ENCODE assay signal across 19 cellular contexts in genomic region chr20:37518059-37518458, GRCh38. TPM values are rescaled to one million over a fixed set of nuclear protein-coding genes. Genes with fewer than 3 reads are reported as not detected.
DNase-seq lines count a peak whose midpoint lies in the region; ATAC-seq and TF ChIP-seq lines count a peak whose summit lies in the region.
"Had no signal": no experiment of that assay in that cellular context is flagged by ENCODE, and none has a peak within 500 bp of the region (broad histone marks: within the 10 kb centered on the region; RNA-seq: fewer than 3 reads in every experiment).

No MANE protein-coding gene starts in this region.

- TF ChIP-seq CTCF in HEK293 (tag by site-specific recombination; IDR thresholded peaks at IDR 0.05): no peak
- no peak for TF ChIP-seq CTCF in gastroesophageal sphincter (IDR thresholded peaks at IDR 0.05)

- TF ChIP-seq EP300 in gastroesophageal sphincter (IDR thresholded peaks at IDR 0.05): no peak

- no peaks in the 10 kb centered on the region for H3K9me3 ChIP-seq in HEK293 (ENCODE audit: control insufficient read depth, insufficient read depth, low read depth, low read length)
- no peaks in the 10 kb centered on the region for H3K9me3 ChIP-seq in SJCRH30 (replicated peaks)
- no peaks in the 10 kb centered on the region for H3K9me3 ChIP-seq in gastroesophageal sphincter
- H3K9me3 ChIP-seq in skeletal muscle tissue (ENCODE audit: control insufficient read depth in 3 of 3, low read length in 3 of 3): no peaks in the 10 kb centered on the region

- H3K27ac ChIP-seq in HEK293 (ENCODE audit: extremely low read depth, low read depth, low read length) (no peak overlapping the region), SJCRH30 (peak overlapping the region; percentile 76), gastroesophageal sphincter (peak overlapping the region in 3 of 4 donors; percentile 75 to 98 (median 84)), skeletal muscle tissue (ENCODE audit: low read depth, low read length) (peak overlapping the region; percentile 7)

- CTCF ChIA-PET in HEK293 (lab: Yijun Ruan, JAX): interaction anchor here (1.2 to 1.4 kb wide), 2 partner anchors 17 to 322 kb away, joined by 3 read pairs; no protein-coding TSS in a partner anchor

- H3K9ac ChIP-seq in skeletal muscle tissue (ENCODE audit: low read depth in 1 of 3, low read length in 3 of 3): no peak overlapping the region

- no peak for TF ChIP-seq POLR2A in gastroesophageal sphincter (IDR thresholded peaks at IDR 0.05)

- DNase-seq in SJCRH30 (peak in 1 of 2 experiments; percentile 50), NOMO-1 treated with dmso at 0.1 percent for 144 hours (lab: John Stamatoyannopoulos, UW; ENCODE audit: unreplicated experiment) (no peak)
- DNase-seq: amniotic stem cell; cerebellar nuclear complex; effector CD8-positive, alpha-beta T cell; mesenchymal stem cell; NCI-H187; Right ventricle myocardium superior; stimulated activated naive CD4-positive, alpha-beta T cell treated with Interleukin-2 at 50 U/mL for 16 hours; T-helper 2 cell had no signal

- H3K36me3 ChIP-seq in HEK293 (ENCODE audit: control insufficient read depth in 2 of 2, insufficient read depth in 1 of 2, low read length in 2 of 2) (peaks cover 0 to 29% of the 10 kb centered on the region in 2 experiments; a peak in 1 of 3 replicates), SJCRH30 (peaks cover 76% of the 10 kb centered on the region), gastroesophageal sphincter (peaks cover 0 to 66% of the 10 kb centered on the region in 2 donors), skeletal muscle tissue (ENCODE audit: control insufficient read depth in 3 of 3, insufficient read depth in 3 of 3, low read length in 3 of 3) (peaks cover 33 to 36% (median 33%) of the 10 kb centered on the region in 3 donors)

- H3K4me1 ChIP-seq in HEK293 (ENCODE audit: control insufficient read depth, insufficient read depth, low read length) (peaks cover 13% of the 10 kb centered on the region), SJCRH30 (peaks cover 57% of the 10 kb centered on the region), gastroesophageal sphincter (peaks cover 0 to 79% (median 18%) of the 10 kb centered on the region in 3 donors), skeletal muscle tissue (ENCODE audit: control insufficient read depth in 3 of 3, insufficient read depth in 3 of 3, low read length in 3 of 3) (peaks cover 66 to 88% (median 73%) of the 10 kb centered on the region in 3 donors)

- ATAC-seq in gastroesophageal sphincter: no peak
- no peak for ATAC-seq in GM21825 (IDR thresholded peaks at IDR 0.05; ENCODE audit: unreplicated experiment)
- ATAC-seq in HG02973 (IDR thresholded peaks at IDR 0.05; ENCODE audit: unreplicated experiment): no peak
- ATAC-seq: activated CD4-positive, CD25-positive, alpha-beta regulatory T cell treated with anti-CD3 and anti-CD28 coated beads, Interleukin-2, amount 50 U/mL, for 24 hours had no signal

- H3K27me3 ChIP-seq in SJCRH30 (no peaks in the 10 kb centered on the region), gastroesophageal sphincter (no peaks in the 10 kb centered on the region), skeletal muscle tissue (ENCODE audit: control insufficient read depth in 3 of 3, insufficient read depth in 3 of 3, low read length in 3 of 3) (no peaks in the 10 kb centered on the region)

- 66 to 90% methylated on average over 3 to 7 of the region's 7 CpGs for WGBS in gastroesophageal sphincter (ENCODE audit: low coverage in 1 of 2), 2 donors

- POLR2A ChIA-PET in HEK293 (lab: Yijun Ruan, JAX): no interaction called here

- H3K4me3 ChIP-seq in HEK293 (ENCODE audit: low read depth, low read length) (no peak overlapping the region), SJCRH30 (no peak overlapping the region), gastroesophageal sphincter (no peak overlapping the region), skeletal muscle tissue (ENCODE audit: low read length in 3 of 3) (peak overlapping the region in 1 of 3 donors; percentile 27)

TF ChIP-seq in HEK293, 187 proteins besides CTCF, POLR2A, EP300 and RAD21:
- peak; percentile 73 for TF ChIP-seq SCRT2 (tag by site-specific recombination; IDR thresholded peaks at IDR 0.05)
- TF ChIP-seq INSM2 (tag by site-specific recombination; IDR thresholded peaks at IDR 0.05): no peak

RNA-seq across cellular contexts. Expression of gene NNAT, which starts 3.0 kb away (rescaled TPM):
- not detected in 2 replicates for total RNA-seq in SJCRH30 (2014; rRNA removed; shearing (Covaris generic))
- total RNA-seq in gastroesophageal sphincter: 1 to 10 TPM; 3.3 to 8.8 (median 7.7) TPM
- 133 TPM for total RNA-seq in skeletal muscle tissue
- total RNA-seq: activated T-helper 2 cell treated with anti-CD3 and anti-CD28 coated beads, Interferon-gamma antibody, Interleukin-2, Interleukin-4, amounts not matched to agents 10 μg/mL and 5 μg/mL and 100 μg/mL, durations not matched to agents 14 hours and 24 hours and 36 hours; H4; NCI-H460; Right ventricle myocardium superior had no signal

RNA-seq across cellular contexts. Expression of gene BLCAP, which starts 9.6 kb away (rescaled TPM):
- total RNA-seq in SJCRH30 (2014; rRNA removed; shearing (Covaris generic)): 172 and 191 TPM in 2 replicates
- total RNA-seq in gastroesophageal sphincter (10 to 100 TPM; 37.7 to 65.5 (median 55.6) TPM), skeletal muscle tissue (241 TPM)

Comparison
In these comparisons a context has a peak if more than half of its experiments do, and no peak if none do; other contexts are left out.
1. RNA of gene NNAT, which starts 3.0 kb away (total RNA-seq): 133 TPM in skeletal muscle tissue (single experiment); 3.3 to 8.8 TPM in gastroesophageal sphincter and not detected in SJCRH30; every median in the first group is over 10 times any median in the second.